2 cellular contexts compared by ENCODE assay signal in genomic region chr15:36426696-36427095, GRCh38.
TF ChIP-seq lines count a peak whose summit lies in the region.

No MANE protein-coding gene starts in this region.

TF ChIP-seq in GM23338, 12 proteins besides CTCF, POLR2A, EP300 and RAD21:
- TF ChIP-seq CREB1 (CRISPR knock-in tag; IDR thresholded peaks at IDR 0.05; ENCODE audit: low read depth) (no peak), ETS1 (IDR thresholded peaks at IDR 0.05) (no peak), ZNF462 (CRISPR knock-in tag; IDR thresholded peaks at IDR 0.05) (no peak), EZH2 (IDR thresholded peaks at IDR 0.05; ENCODE audit: low read depth, unreplicated experiment) (no peak), ZNF331 (CRISPR knock-in tag; IDR thresholded peaks at IDR 0.05; ENCODE audit: low read depth) (no peak), EZH2phosphoT487 (IDR thresholded peaks at IDR 0.05; ENCODE audit: unreplicated experiment) (no peak), REST (IDR thresholded peaks at IDR 0.05; ENCODE audit: unreplicated experiment) (no peak), POLR2AphosphoS5 (IDR thresholded peaks at IDR 0.05; ENCODE audit: low read depth) (no peak), JUNB (IDR thresholded peaks at IDR 0.05; ENCODE audit: unreplicated experiment) (no peak), ZNF114 (CRISPR knock-in tag; IDR thresholded peaks at IDR 0.05) (no peak), NANOG (IDR thresholded peaks at IDR 0.05; ENCODE audit: borderline replicate concordance) (no peak), STAT1 (IDR thresholded peaks at IDR 0.05; ENCODE audit: unreplicated experiment) (no peak)

TF ChIP-seq in IMR-90, 13 proteins besides CTCF, POLR2A, EP300 and RAD21:
- TF ChIP-seq BHLHE40 (IDR thresholded peaks at IDR 0.05; ENCODE audit: low read depth, low read length) = no peak
- no peak for TF ChIP-seq CEBPB (IDR thresholded peaks at IDR 0.05; ENCODE audit: low read depth, low read length)
- TF ChIP-seq SMC3 (IDR thresholded peaks at IDR 0.05; ENCODE audit: low read depth, low read length) = no peak
- no peak for TF ChIP-seq MAFK (IDR thresholded peaks at IDR 0.05; ENCODE audit: low read depth, low read length)
- no peak for TF ChIP-seq FOS (IDR thresholded peaks at IDR 0.05; ENCODE audit: low read depth, low read length)
- TF ChIP-seq NFE2L2 (IDR thresholded peaks at IDR 0.05; ENCODE audit: low read depth, low read length) = no peak
- no peak for TF ChIP-seq CHD1 (IDR thresholded peaks at IDR 0.05; ENCODE audit: low read depth, low read length)
- no peak for TF ChIP-seq ELK1 (IDR thresholded peaks at IDR 0.05; ENCODE audit: borderline replicate concordance, low read depth, low read length)
TF ChIP-seq in IMR-90: peak in this region for 0.
